Comparison of ENCODE assay signal across 8 cellular contexts in genomic region chr11:18791175-18792065, GRCh38. TPM values are rescaled to one million over a fixed set of nuclear protein-coding genes. Genes with fewer than 3 reads are reported as not detected.
DNase-seq lines count a peak whose midpoint lies in the region; ATAC-seq and TF ChIP-seq lines count a peak whose summit lies in the region.

Gene PTPN5 (minus strand): TSS chr11:18791798. CDS start chr11:18771958, 19,840 bp downstream.

- DNase-seq in MM.1S = no peak
- DNase-seq in ascending aorta (ENCODE audit: low spot score in 2 of 2) = no peak
- peak; percentile 64 for DNase-seq in iPS-NIHi7 (ENCODE audit: extremely low spot score)
- DNase-seq in stimulated activated naive B cell treated with anti-CD40 and anti-IgM and Interleukin-4, amounts not matched to agents 10 μg/mL and 1 μg/mL and 100 μg/mL, for 72 hours = no peak
- no peak for DNase-seq in activated gamma-delta T cell treated with Interleukin-2 at 50 U/mL for 16 hours
- no peak for DNase-seq in SKM-1 (lab: John Stamatoyannopoulos, UW; ENCODE audit: unreplicated experiment)
- no peak for DNase-seq in KG1 (lab: John Stamatoyannopoulos, UW)
- no peak for DNase-seq in activated effector memory CD4-positive, alpha-beta T cell treated with Interleukin-2 at 50 U/mL for 16 hours

- no peak within 1 kb of the TSS for H3K27ac ChIP-seq in MM.1S (ENCODE audit: low read length)
- H3K27ac ChIP-seq in ascending aorta = no peak within 1 kb of the TSS

- H3K4me1 Mint-ChIP-seq in stimulated activated naive B cell treated with anti-CD40 and anti-IgM and Interleukin-4, amounts not matched to agents 10 μg/mL and 1 μg/mL and 100 μg/mL, for 72 hours = peaks cover 6 to 11% of the 10 kb centered on the region in 2 donors

- H3K9me3 ChIP-seq in MM.1S (replicated peaks; ENCODE audit: insufficient read depth, low read length) = no peaks in the 10 kb centered on the region
- no peaks in the 10 kb centered on the region for H3K9me3 ChIP-seq in ascending aorta

- no peaks in the 10 kb centered on the region for H3K9me3 Mint-ChIP-seq in stimulated activated naive B cell treated with anti-CD40 and anti-IgM and Interleukin-4, amounts not matched to agents 10 μg/mL and 1 μg/mL and 100 μg/mL, for 72 hours

- peak within 1 kb of the TSS; percentile 6 to 29 for H3K4me3 Mint-ChIP-seq in stimulated activated naive B cell treated with anti-CD40 and anti-IgM and Interleukin-4, amounts not matched to agents 10 μg/mL and 1 μg/mL and 100 μg/mL, for 72 hours

- H3K9ac ChIP-seq in MM.1S (ENCODE audit: low read length) = no peak within 1 kb of the TSS

- H2AFZ ChIP-seq in MM.1S (ENCODE audit: low read length) = no peak within 1 kb of the TSS

- peak within 1 kb of the TSS; percentile 27; the same call in 1 of the 2 replicates for H3K4me2 ChIP-seq in MM.1S (ENCODE audit: low read depth, low read length)

- H3K79me2 ChIP-seq in MM.1S (ENCODE audit: low read length) = no peaks in the 10 kb centered on the region

- ATAC-seq in stimulated activated naive B cell treated with anti-CD40 and anti-IgM and Interleukin-4, amounts not matched to agents 10 μg/mL and 1 μg/mL and 100 μg/mL, for 72 hours (replicated peaks) = no peak

- no peaks in the 10 kb centered on the region for H3F3A ChIP-seq in MM.1S (ENCODE audit: insufficient read depth, low read length)

- H3K27me3 ChIP-seq in MM.1S (replicated peaks; ENCODE audit: insufficient read depth, low read length) (peaks cover 31% of the 10 kb centered on the region), ascending aorta (peaks cover 8% of the 10 kb centered on the region)

- H3K36me3 Mint-ChIP-seq in stimulated activated naive B cell treated with anti-CD40 and anti-IgM and Interleukin-4, amounts not matched to agents 10 μg/mL and 1 μg/mL and 100 μg/mL, for 72 hours = no peaks in the 10 kb centered on the region

- intact Hi-C loops in ascending aorta (cut with DNase I) = no loop called here

- H3K9me2 ChIP-seq in MM.1S (replicated peaks; ENCODE audit: insufficient read depth, low read length) = no peaks in the 10 kb centered on the region

- H3K4me1 ChIP-seq in MM.1S (ENCODE audit: low read length) = no peaks in the 10 kb centered on the region
- H3K4me1 ChIP-seq in ascending aorta = peaks cover 0 to 4% of the 10 kb centered on the region in 2 donors

- TF ChIP-seq CTCF in MM.1S (IDR thresholded peaks at IDR 0.05; ENCODE audit: low read length) (no peak), ascending aorta (IDR thresholded peaks at IDR 0.05) (no peak)

- no peaks in the 10 kb centered on the region for H4K20me1 ChIP-seq in MM.1S (ENCODE audit: insufficient read depth, low read length)

- no peak within 1 kb of the TSS for H3K4me3 ChIP-seq in MM.1S (ENCODE audit: low read length)
- H3K4me3 ChIP-seq in ascending aorta = peak within 1 kb of the TSS; percentile 23 to 53

- H3K27ac Mint-ChIP-seq in stimulated activated naive B cell treated with anti-CD40 and anti-IgM and Interleukin-4, amounts not matched to agents 10 μg/mL and 1 μg/mL and 100 μg/mL, for 72 hours = no peak within 1 kb of the TSS

- H3K27me3 Mint-ChIP-seq in stimulated activated naive B cell treated with anti-CD40 and anti-IgM and Interleukin-4, amounts not matched to agents 10 μg/mL and 1 μg/mL and 100 μg/mL, for 72 hours = peaks cover 47 to 64% of the 10 kb centered on the region in 2 donors

- H3K36me3 ChIP-seq in MM.1S (replicated peaks; ENCODE audit: insufficient read depth, low read length) (no peaks in the 10 kb centered on the region), ascending aorta (no peaks in the 10 kb centered on the region)

RNA-seq across cellular contexts. Expression of gene PTPN5, which starts in this region (rescaled TPM):
- total RNA-seq in ascending aorta = 6.7 TPM
